Comparison of ENCODE assay signal across 35 cellular contexts in the genomic region with DNA sequence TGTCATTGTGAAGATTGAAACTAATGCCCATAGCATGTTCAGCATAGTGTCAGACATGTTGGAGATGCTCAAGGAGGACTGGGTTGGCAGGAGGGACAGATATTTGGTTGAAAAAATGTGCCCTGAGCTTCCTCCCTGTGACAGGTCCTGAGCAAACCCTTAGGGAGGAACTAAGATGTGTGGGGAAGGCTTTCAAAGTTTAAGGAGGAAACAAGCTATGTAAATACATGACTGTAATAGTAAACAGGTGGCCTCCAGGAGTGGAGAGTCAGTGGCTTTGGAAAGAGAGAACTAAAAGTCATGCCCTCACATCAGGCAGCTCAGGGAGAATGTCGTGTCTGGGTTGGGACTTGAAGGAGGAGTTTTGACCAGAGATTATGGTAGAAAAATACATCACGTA. TPM values are rescaled to one million over a fixed set of nuclear protein-coding genes. Genes with fewer than 3 reads are reported as not detected.
"Had no signal": no experiment of that assay in that cellular context is flagged by ENCODE, and none has a peak within 500 bp of the region (broad histone marks: within the 10 kb centered on the region; RNA-seq: fewer than 3 reads in every experiment).

No MANE protein-coding gene starts in this region.

- DNase-seq: activated CD4-positive, alpha-beta memory T cell treated with anti-CD3 and anti-CD28 coated beads, Interleukin-2, amount 10 ng/mL, durations not matched to agents 7 days and 5 days; activated CD4-positive, alpha-beta T cell treated with anti-CD3 and anti-CD28 coated beads for 1 hour; activated CD4-positive, alpha-beta T cell treated with anti-CD3 and anti-CD28 coated beads for 48 hours; activated CD4-positive, CD25-positive, alpha-beta regulatory T cell; activated CD8-positive, alpha-beta memory T cell treated with anti-CD3 and anti-CD28 coated beads for 24 hours; activated CD8-positive, alpha-beta memory T cell treated with anti-CD3 and anti-CD28 coated beads, Interleukin-2, amount 10 ng/mL, durations not matched to agents 7 days and 5 days; activated CD8-positive, alpha-beta memory T cell treated with anti-CD3 and anti-CD28 coated beads, Interleukin-2, amount 50 U/mL, for 48 hours; activated effector memory CD4-positive, alpha-beta T cell treated with anti-CD3 and anti-CD28 coated beads, Interleukin-2, amount 50 U/mL, for 16 hours; activated naive CD4-positive, alpha-beta T cell; activated naive CD4-positive, alpha-beta T cell treated with anti-CD3 and anti-CD28 coated beads, Interleukin-2, amount 50 U/mL, for 16 hours; activated naive CD8-positive, alpha-beta T cell treated with anti-CD3 and anti-CD28 coated beads for 36 hours; activated T-cell treated with anti-CD3 and anti-CD28 coated beads, Interleukin-2, amount 50 U/mL, for 72 hours; amniotic stem cell; aorta; brain microvascular endothelial cell; central memory CD4-positive, alpha-beta T cell; NCI-H1092 treated with DMSO at 0.1 percent for 48 hours; NCI-H1417; NCI-H2029; NCI-H2107; NCI-H2171 treated with DMSO at 0.1 percent for 48 hours; NCI-H2227 treated with DMSO at 0.1 percent for 48 hours; NCI-H446 treated with DMSO at 0.1 percent for 48 hours; NCI-H524; NCI-H69; NCI-H82; Peyer's patch; RPMI8226; SHP77 treated with DMSO at 0.1 percent for 48 hours; T-cell; T-helper 2 cell; T-helper 9 cell had no signal

- H3K4me3 Mint-ChIP-seq: activated CD4-positive, alpha-beta memory T cell treated with anti-CD3 and anti-CD28 coated beads, Interleukin-2, amount 10 ng/mL, durations not matched to agents 7 days and 5 days; activated CD8-positive, alpha-beta memory T cell treated with anti-CD3 and anti-CD28 coated beads, Interleukin-2, amount 10 ng/mL, durations not matched to agents 7 days and 5 days; activated naive CD8-positive, alpha-beta T cell treated with anti-CD3 and anti-CD28 coated beads for 36 hours; activated T-cell treated with anti-CD3 and anti-CD28 coated beads, Interleukin-2, amount 50 U/mL, for 72 hours; activated T-helper 17 cell treated with anti-CD3 and anti-CD28 coated beads, Interleukin-2, amount 50 U/mL, for 72 hours; T-cell had no signal

- H3K9me3 Mint-ChIP-seq: activated CD4-positive, alpha-beta memory T cell treated with anti-CD3 and anti-CD28 coated beads, Interleukin-2, amount 10 ng/mL, durations not matched to agents 7 days and 5 days; activated naive CD8-positive, alpha-beta T cell treated with anti-CD3 and anti-CD28 coated beads for 36 hours; activated T-cell treated with anti-CD3 and anti-CD28 coated beads, Interleukin-2, amount 50 U/mL, for 72 hours; activated T-helper 17 cell treated with anti-CD3 and anti-CD28 coated beads, Interleukin-2, amount 50 U/mL, for 72 hours; T-cell had no signal

- H3K4me1 Mint-ChIP-seq: activated CD4-positive, alpha-beta memory T cell treated with anti-CD3 and anti-CD28 coated beads, Interleukin-2, amount 10 ng/mL, durations not matched to agents 7 days and 5 days; activated CD8-positive, alpha-beta memory T cell treated with anti-CD3 and anti-CD28 coated beads, Interleukin-2, amount 10 ng/mL, durations not matched to agents 7 days and 5 days; activated T-helper 17 cell treated with anti-CD3 and anti-CD28 coated beads, Interleukin-2, amount 50 U/mL, for 72 hours; T-cell had no signal

- ATAC-seq: activated CD8-positive, alpha-beta memory T cell treated with anti-CD3 and anti-CD28 coated beads, Interleukin-2, amount 10 ng/mL, durations not matched to agents 7 days and 5 days; activated T-cell treated with anti-CD3 and anti-CD28 coated beads, Interleukin-2, amount 50 U/mL, for 72 hours; activated T-helper 17 cell treated with anti-CD3 and anti-CD28 coated beads, Interleukin-2, amount 50 U/mL, for 72 hours; K562; T-cell had no signal

- H3K4me3 ChIP-seq: K562, Peyer's patch had no signal

- H3K36me3 ChIP-seq: brain microvascular endothelial cell, Peyer's patch had no signal

- H3K27ac Mint-ChIP-seq: activated CD4-positive, alpha-beta memory T cell treated with anti-CD3 and anti-CD28 coated beads, Interleukin-2, amount 10 ng/mL, durations not matched to agents 7 days and 5 days; activated CD8-positive, alpha-beta memory T cell treated with anti-CD3 and anti-CD28 coated beads, Interleukin-2, amount 10 ng/mL, durations not matched to agents 7 days and 5 days; activated naive CD8-positive, alpha-beta T cell treated with anti-CD3 and anti-CD28 coated beads for 36 hours; activated T-cell treated with anti-CD3 and anti-CD28 coated beads, Interleukin-2, amount 50 U/mL, for 72 hours; activated T-helper 17 cell treated with anti-CD3 and anti-CD28 coated beads, Interleukin-2, amount 50 U/mL, for 72 hours; T-cell had no signal

- H3K27ac ChIP-seq: brain microvascular endothelial cell, Peyer's patch, VCaP had no signal

- H3K27me3 ChIP-seq: brain microvascular endothelial cell, Peyer's patch had no signal

- H3K36me3 Mint-ChIP-seq: activated CD8-positive, alpha-beta memory T cell treated with anti-CD3 and anti-CD28 coated beads, Interleukin-2, amount 10 ng/mL, durations not matched to agents 7 days and 5 days; activated naive CD8-positive, alpha-beta T cell treated with anti-CD3 and anti-CD28 coated beads for 36 hours; T-cell had no signal

- H3K9me3 ChIP-seq: Peyer's patch had no signal

RNA-seq across cellular contexts. Expression of a gene that starts 9.7 kb away (rescaled TPM):
- total RNA-seq: activated CD4-positive, alpha-beta memory T cell treated with anti-CD3 and anti-CD28 coated beads, Interleukin-2, amount 10 ng/mL, durations not matched to agents 7 days and 5 days; activated CD8-positive, alpha-beta memory T cell treated with anti-CD3 and anti-CD28 coated beads, Interleukin-2, amount 10 ng/mL, durations not matched to agents 7 days and 5 days; activated T-cell treated with anti-CD3 and anti-CD28 coated beads, Interleukin-2, amount 50 U/mL, for 72 hours had no signal
